Comparison of ENCODE assay signal across 22 cellular contexts in the genomic region with DNA sequence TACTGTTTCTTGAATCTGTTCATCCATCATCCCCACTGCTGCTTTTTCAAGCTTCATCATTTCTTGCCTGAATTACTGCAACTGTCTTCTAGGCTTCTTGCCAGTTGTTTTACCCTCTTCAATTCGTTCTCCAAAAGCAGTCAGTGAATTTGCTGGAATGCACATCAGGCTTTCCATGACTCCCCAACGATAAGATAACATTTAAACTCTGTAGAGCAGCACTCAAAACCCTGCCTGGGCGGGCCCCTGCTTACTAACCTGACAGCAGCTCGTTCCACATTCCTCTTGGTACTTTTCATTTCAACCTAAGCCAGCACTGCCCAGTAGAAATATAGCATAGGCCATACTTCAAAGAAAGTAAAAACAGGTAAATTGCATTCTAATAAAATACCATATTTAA.
"Had no signal": no experiment of that assay in that cellular context is flagged by ENCODE, and none has a peak within 500 bp of the region (broad histone marks: within the 10 kb centered on the region; RNA-seq: fewer than 3 reads in every experiment).

No MANE protein-coding gene starts in this region.

- H3K27me3 ChIP-seq: right atrium auricular region, right lobe of liver, tibial nerve, vagina had no signal

- H3K36me3 ChIP-seq: lower lobe of right lung, right atrium auricular region, right lobe of liver, tibial nerve, vagina had no signal

- H3K4me3 ChIP-seq: lower lobe of right lung, right atrium auricular region, right lobe of liver, smooth muscle cell, tibial nerve, vagina had no signal

- H3K4me2 ChIP-seq: smooth muscle cell had no signal

- H3K9ac ChIP-seq: parathyroid adenoma had no signal

- H3K9me3 ChIP-seq: lower lobe of right lung, vagina had no signal

- H2AFZ ChIP-seq: parathyroid adenoma had no signal

- H3K27ac ChIP-seq: lower lobe of right lung, parathyroid adenoma, right atrium auricular region, right lobe of liver, tibial nerve, vagina had no signal

- H3K79me2 ChIP-seq: parathyroid adenoma had no signal

- DNase-seq: hypothalamus; immature natural killer cell; kidney; lower lobe of right lung; mammary epithelial cell; mesenchymal stem cell; naive thymus-derived CD8-positive, alpha-beta T cell; nucleus accumbens; right lobe of liver; stimulated activated CD4-positive, alpha-beta T cell treated with anti-CD3 and anti-CD28 coated beads, Interleukin-1b, Interleukin-23, amount 100 ng/mL, for 48 hours; stimulated activated CD4-positive, alpha-beta T cell treated with anti-CD3 and anti-CD28 coated beads, Interleukin-2, amount 100 ng/mL, for 48 hours; stimulated activated CD4-positive, alpha-beta T cell treated with anti-CD3 and anti-CD28 coated beads, Interleukin-4, amount 100 ng/mL, for 4 hours; stimulated activated CD8-positive, alpha-beta memory T cell treated with anti-CD3 and anti-CD28 coated beads, Interleukin-4, amount 100 ng/mL, for 48 hours; stimulated activated naive CD4-positive, alpha-beta T cell treated with Interleukin-2 at 50 U/mL for 16 hours; stimulated activated naive CD8-positive, alpha-beta T cell treated with anti-CD3 and anti-CD28 coated beads, Interleukin-15, amount 100 ng/mL, for 72 hours; substantia nigra had no signal

- H3K4me1 ChIP-seq: lower lobe of right lung, parathyroid adenoma, right atrium auricular region, right lobe of liver, tibial nerve, vagina had no signal

- ATAC-seq: naive thymus-derived CD8-positive, alpha-beta T cell; right lobe of liver; stimulated activated memory B cell treated with anti-CD40 and anti-IgM and Interleukin-4, amounts not matched to agents 10 μg/mL and 1 μg/mL and 100 μg/mL, for 72 hours; stimulated activated naive CD8-positive, alpha-beta T cell treated with anti-CD3 and anti-CD28 coated beads, Interleukin-15, amount 100 ng/mL, for 72 hours had no signal
